ENCODE assay signal across 8 cellular contexts in the genomic region with DNA sequence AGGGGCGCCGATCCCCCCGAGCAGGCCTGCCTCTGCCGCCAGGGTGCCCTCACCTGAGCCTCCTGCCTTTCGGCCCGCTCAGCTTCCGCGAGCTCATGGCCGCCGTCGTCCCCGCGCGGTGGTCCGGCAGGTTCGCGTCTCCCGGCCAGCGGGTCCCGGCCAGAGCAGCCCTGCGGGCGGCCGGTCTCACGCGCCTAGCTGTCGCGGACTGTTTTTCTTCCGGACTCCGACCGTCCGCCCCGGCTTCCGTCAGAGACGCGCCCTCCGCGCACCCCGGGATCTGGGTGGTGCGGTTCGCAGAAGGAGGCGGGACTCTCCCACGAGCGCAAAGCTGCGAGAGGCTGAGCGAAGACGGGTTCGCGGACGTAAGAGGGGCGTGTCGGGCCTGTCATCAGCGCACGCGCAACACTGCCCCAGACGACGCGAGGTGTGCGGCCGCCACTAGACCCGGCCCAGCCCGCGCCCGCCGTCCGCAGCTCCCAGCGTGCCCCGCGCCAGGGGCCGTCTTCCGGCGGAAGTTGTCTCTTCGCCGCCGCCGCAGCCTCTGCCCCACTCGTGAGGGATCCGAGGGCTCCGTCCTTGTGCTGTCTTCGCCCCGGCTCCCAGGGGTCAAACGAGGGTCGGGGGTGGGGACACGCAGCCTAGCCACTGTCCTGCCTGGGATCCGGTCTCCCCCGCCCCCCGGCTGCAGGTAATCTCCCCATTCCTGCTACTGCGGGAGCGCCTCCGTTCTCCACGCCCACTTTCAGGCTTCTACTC.
DNase-seq lines count a peak whose midpoint lies in the region; ATAC-seq and TF ChIP-seq lines count a peak whose summit lies in the region.

A gene (minus strand): TSS at position 210 of the 759 bp plus-strand sequence. CDS start 113 bp downstream, at position 97.

- ATAC-seq in HG03196 (IDR thresholded peaks at IDR 0.05; ENCODE audit: unreplicated experiment), result peak; percentile 82

- in situ Hi-C loops in GM18951 (cut with MboI; ENCODE audit: low sequenced_read_pairs, unreplicated experiment), result loop anchor here (10.0 to 25.0 kb wide), 2 partner anchors 154 to 262 kb away; no protein-coding TSS in a partner anchor

- TF ChIP-seq POLR2A in GM18951 (IDR thresholded peaks at IDR 0.05; ENCODE audit: extremely low read depth, insufficient read depth, insufficient read length), result peak; percentile 92

- DNase-seq in AG09319 (ENCODE audit: extremely low read depth, low read depth) (peak; percentile 97), NCI-H345 (lab: John Stamatoyannopoulos, UW) (peak; percentile 93), inferior parietal cortex (ENCODE audit: extremely low spot score) (peak; percentile 98)
- DNase-seq in activated CD4-positive, CD25-positive, alpha-beta regulatory T cell (lab: John Stamatoyannopoulos, UW), result peak; percentile 92 to 98 (median 96)
- DNase-seq in central memory CD4-positive, alpha-beta T cell, result peak; percentile 98
- DNase-seq in stimulated activated CD4-positive, alpha-beta T cell treated with anti-CD3 and anti-CD28 coated beads, Interleukin-12 subunit alpha, Interleukin-12 subunit beta, amount 100 ng/mL, for 24 hours (ENCODE audit: low read depth in 2 of 2), result peak; percentile 95 to 96

- no peak for TF ChIP-seq CTCF in AG09319 (IDR thresholded peaks at IDR 0.05; ENCODE audit: low read depth, low read length)

Comparison
In these comparisons a context has a peak if more than half of its experiments do, and no peak if none do; other contexts are left out.
1. Peak in every context shown above with its lines: DNase-seq and ATAC-seq.